In genomic region chr4:7417639-7418038, GRCh38 we compare ENCODE assay signal across 1 cellular context.
TF ChIP-seq lines count a peak whose summit lies in the region.

No MANE protein-coding gene starts in this region.

TF ChIP-seq in H1, 55 proteins besides CTCF, POLR2A, EP300 and RAD21:
- TF ChIP-seq JUND (IDR thresholded peaks at IDR 0.05; ENCODE audit: low read length) (no peak), CREB1 (IDR thresholded peaks at IDR 0.05) (no peak)
